ENCODE assay signal across 12 cellular contexts in the genomic region with DNA sequence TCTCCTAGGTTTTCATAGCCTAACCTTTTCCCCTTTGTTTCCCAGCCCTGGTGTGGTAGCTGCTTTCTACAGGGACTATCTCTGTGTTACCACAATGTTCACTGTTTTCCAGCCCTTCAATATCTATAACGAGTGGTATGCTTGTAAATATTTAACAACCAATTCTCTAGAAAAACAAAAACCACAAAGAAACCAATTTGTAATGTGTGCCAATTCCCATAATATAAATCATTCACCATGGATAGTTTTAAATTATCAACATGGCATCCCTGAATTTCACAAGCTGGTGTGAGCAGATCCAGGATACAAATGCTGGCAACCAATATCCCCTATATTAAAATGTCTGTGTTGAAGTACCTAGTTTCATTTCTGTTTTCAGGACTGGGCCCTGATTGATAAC.
DNase-seq lines count a peak whose midpoint lies in the region; ATAC-seq and TF ChIP-seq lines count a peak whose summit lies in the region.
"Had no signal": no experiment of that assay in that cellular context is flagged by ENCODE, and none has a peak within 500 bp of the region (broad histone marks: within the 10 kb centered on the region; RNA-seq: fewer than 3 reads in every experiment).

No MANE protein-coding gene starts in this region.

- peak overlapping the region; percentile 92 to 97 (median 94) for H3K27ac Mint-ChIP-seq in CD14-positive monocyte
- peak overlapping the region; percentile 43 for H3K27ac Mint-ChIP-seq in activated T-helper 1 cell treated with anti-CD3 and anti-CD28 coated beads, Interleukin-12 subunit alpha, Interleukin-12 subunit beta, Interleukin-2, Interleukin-4 antibody, amounts not matched to agents 30 ng/mL and 10 ng/mL and 1 ng/mL, durations not matched to agents 14 hours and 24 hours and 36 hours
- peak overlapping the region; percentile 35 to 64 for H3K27ac Mint-ChIP-seq in natural killer cell

- H3K4me1 Mint-ChIP-seq in CD14-positive monocyte (peaks cover 61% of the 10 kb centered on the region), natural killer cell (peaks cover 13 to 21% of the 10 kb centered on the region in 2 donors)
- H3K4me1 Mint-ChIP-seq in activated T-helper 1 cell treated with anti-CD3 and anti-CD28 coated beads, Interleukin-12 subunit alpha, Interleukin-12 subunit beta, Interleukin-2, Interleukin-4 antibody, amounts not matched to agents 30 ng/mL and 10 ng/mL and 1 ng/mL, durations not matched to agents 14 hours and 24 hours and 36 hours (ENCODE audit: low read depth): peaks cover 31% of the 10 kb centered on the region

- TF ChIP-seq CTCF in CD14-positive monocyte (IDR thresholded peaks at IDR 0.05): no peak
- TF ChIP-seq CTCF in natural killer cell (IDR thresholded peaks at IDR 0.05): no peak

- H3K36me3 Mint-ChIP-seq in CD14-positive monocyte (peaks cover 0 to 3% of the 10 kb centered on the region in 2 donors), natural killer cell (no peaks in the 10 kb centered on the region)
- no peaks in the 10 kb centered on the region for H3K36me3 Mint-ChIP-seq in activated T-helper 1 cell treated with anti-CD3 and anti-CD28 coated beads, Interleukin-12 subunit alpha, Interleukin-12 subunit beta, Interleukin-2, Interleukin-4 antibody, amounts not matched to agents 30 ng/mL and 10 ng/mL and 1 ng/mL, durations not matched to agents 14 hours and 24 hours and 36 hours (ENCODE audit: low read depth)

- intact Hi-C loops in CD14-positive monocyte (cut with micrococcal nuclease): no loop called here
- intact Hi-C loops in activated T-helper 1 cell treated with anti-CD3 and anti-CD28 coated beads, Interleukin-12 subunit alpha, Interleukin-12 subunit beta, Interleukin-2, Interleukin-4 antibody, amounts not matched to agents 30 ng/mL and 10 ng/mL and 1 ng/mL, durations not matched to agents 14 hours and 24 hours and 36 hours (cut with micrococcal nuclease): loop anchor here (1.0 to 2.0 kb wide), 3 partner anchors 9 to 231 kb away; no protein-coding TSS in a partner anchor
- intact Hi-C loops in natural killer cell (cut with micrococcal nuclease): no loop called here

- H3K4me3 Mint-ChIP-seq in CD14-positive monocyte: no peak overlapping the region
- H3K4me3 Mint-ChIP-seq in activated T-helper 1 cell treated with anti-CD3 and anti-CD28 coated beads, Interleukin-12 subunit alpha, Interleukin-12 subunit beta, Interleukin-2, Interleukin-4 antibody, amounts not matched to agents 30 ng/mL and 10 ng/mL and 1 ng/mL, durations not matched to agents 14 hours and 24 hours and 36 hours: peak overlapping the region; percentile 45
- peak overlapping the region; percentile 51 for H3K4me3 Mint-ChIP-seq in natural killer cell

- H3K9me3 Mint-ChIP-seq in CD14-positive monocyte: no peaks in the 10 kb centered on the region
- H3K9me3 Mint-ChIP-seq in activated T-helper 1 cell treated with anti-CD3 and anti-CD28 coated beads, Interleukin-12 subunit alpha, Interleukin-12 subunit beta, Interleukin-2, Interleukin-4 antibody, amounts not matched to agents 30 ng/mL and 10 ng/mL and 1 ng/mL, durations not matched to agents 14 hours and 24 hours and 36 hours: no peaks in the 10 kb centered on the region
- H3K9me3 Mint-ChIP-seq in natural killer cell: no peaks in the 10 kb centered on the region
- H3K9me3 Mint-ChIP-seq: HFFc6 had no signal

- DNase-seq in CD14-positive monocyte (ENCODE audit: low spot score): no peak
- DNase-seq in activated T-helper 1 cell treated with anti-CD3 and anti-CD28 coated beads, Interleukin-12 subunit alpha, Interleukin-12 subunit beta, Interleukin-2, Interleukin-4 antibody, amounts not matched to agents 30 ng/mL and 10 ng/mL and 1 ng/mL, durations not matched to agents 14 hours and 24 hours and 36 hours (ENCODE audit: low spot score): no peak
- no peak for DNase-seq in natural killer cell
- DNase-seq in NCI-H187 (lab: John Stamatoyannopoulos, UW): no peak
- no peak for DNase-seq in CD1c-positive myeloid dendritic cell (ENCODE audit: extremely low spot score)
- no peak for DNase-seq in superior temporal gyrus (ENCODE audit: extremely low spot score)
- DNase-seq in DMS79 treated with DMSO at 0.1 percent for 48 hours (lab: John Stamatoyannopoulos, UW): no peak
- DNase-seq: activated effector memory CD4-positive, alpha-beta T cell treated with Interleukin-2 at 50 U/mL for 16 hours; HFFc6; NCI-H345 had no signal

- ATAC-seq in GM18870 (IDR thresholded peaks at IDR 0.05; ENCODE audit: unreplicated experiment): peak; percentile 19
- ATAC-seq in natural killer cell: no peak
- ATAC-seq: Right ventricle myocardium inferior had no signal

- H3K27me3 Mint-ChIP-seq in CD14-positive monocyte (ENCODE audit: low read depth in 3 of 3) (no peaks in the 10 kb centered on the region), natural killer cell (ENCODE audit: low read depth in 2 of 2) (no peaks in the 10 kb centered on the region)
- H3K27me3 Mint-ChIP-seq in activated T-helper 1 cell treated with anti-CD3 and anti-CD28 coated beads, Interleukin-12 subunit alpha, Interleukin-12 subunit beta, Interleukin-2, Interleukin-4 antibody, amounts not matched to agents 30 ng/mL and 10 ng/mL and 1 ng/mL, durations not matched to agents 14 hours and 24 hours and 36 hours (ENCODE audit: insufficient read depth): peaks cover 1% of the 10 kb centered on the region

Comparison
In these comparisons a context has a peak if more than half of its experiments do, and no peak if none do; other contexts are left out.
1. H3K27ac Mint-ChIP-seq: peak in every context shown above with its lines; median percentile 94 in CD14-positive monocyte; 50 in natural killer cell; 43 in activated T-helper 1 cell treated with anti-CD3 and anti-CD28 coated beads, Interleukin-12 subunit alpha, Interleukin-12 subunit beta, Interleukin-2, Interleukin-4 antibody, amounts not matched to agents 30 ng/mL and 10 ng/mL and 1 ng/mL, durations not matched to agents 14 hours and 24 hours and 36 hours.
2. H3K4me3 Mint-ChIP-seq: peak in activated T-helper 1 cell treated with anti-CD3 and anti-CD28 coated beads, Interleukin-12 subunit alpha, Interleukin-12 subunit beta, Interleukin-2, Interleukin-4 antibody, amounts not matched to agents 30 ng/mL and 10 ng/mL and 1 ng/mL, durations not matched to agents 14 hours and 24 hours and 36 hours (single experiment) and natural killer cell (single experiment); none in CD14-positive monocyte (0 of 2).